ENCODE assay signal across 1 cellular context in genomic region chr2:45889053-45889452, GRCh38.
TF ChIP-seq lines count a peak whose summit lies in the region.

No MANE protein-coding gene starts in this region.

TF ChIP-seq in GM12878, 131 proteins besides CTCF, POLR2A, EP300 and RAD21 (continued from another document and continues in another):
- TF ChIP-seq CEBPZ (IDR thresholded peaks at IDR 0.05; ENCODE audit: low read depth, low read length) (no peak), NFIC (IDR thresholded peaks at IDR 0.05; ENCODE audit: low read depth, low read length) (no peak), CEBPB (IDR thresholded peaks at IDR 0.05; ENCODE audit: borderline replicate concordance in 1 of 2, low read depth in 2 of 2, low read length in 2 of 2) (no peak), NR2C1 (IDR thresholded peaks at IDR 0.05) (no peak), TARDBP (IDR thresholded peaks at IDR 0.05; ENCODE audit: borderline replicate concordance) (no peak), SPI1 (IDR thresholded peaks at IDR 0.05; ENCODE audit: borderline replicate concordance, insufficient read depth, low read depth, low read length) (0 out of 2 replicates have a peak, but pooled peaks have one; percentile 2), PRDM15 (CRISPR knock-in tag; IDR thresholded peaks at IDR 0.05) (no peak), YBX1 (IDR thresholded peaks at IDR 0.05) (no peak), SUZ12 (IDR thresholded peaks at IDR 0.05; ENCODE audit: unreplicated experiment) (no peak), STAT3 (IDR thresholded peaks at IDR 0.05; ENCODE audit: low read depth, low read length) (no peak), SMAD5 (IDR thresholded peaks at IDR 0.05; ENCODE audit: low read depth) (0 out of 2 replicates have a peak, but pooled peaks have one; percentile 32), IRF3 (IDR thresholded peaks at IDR 0.05) (no peak), USF1 (IDR thresholded peaks at IDR 0.05; ENCODE audit: borderline replicate concordance, extremely low read length, insufficient read depth, low read depth, low read length) (peak; percentile 25), MYC (IDR thresholded peaks at IDR 0.05; ENCODE audit: insufficient read depth, insufficient read length, insufficient replicate concordance, low read length, severe bottlenecking) (no peak), ZBED1 (IDR thresholded peaks at IDR 0.05; ENCODE audit: borderline replicate concordance) (no peak), SUPT20H (IDR thresholded peaks at IDR 0.05; ENCODE audit: borderline replicate concordance, control insufficient read depth, low read depth, low read length) (no peak), ZNF207 (IDR thresholded peaks at IDR 0.05; ENCODE audit: borderline replicate concordance) (no peak; the same call in 1 of the 2 replicates), CBX5 (IDR thresholded peaks at IDR 0.05; ENCODE audit: low read depth) (0 out of 2 replicates have a peak, but pooled peaks have one; percentile 18), NKRF (conservative IDR thresholded peaks at IDR 0.05) (no peak), TCF3 (IDR thresholded peaks at IDR 0.05; ENCODE audit: borderline replicate concordance, insufficient read depth, low read depth, low read length) (peak; percentile 86), TCF12 (IDR thresholded peaks at IDR 0.05; ENCODE audit: low read depth, low read length) (peak; percentile 96), CUX1 (IDR thresholded peaks at IDR 0.05; ENCODE audit: insufficient replicate concordance, low read depth, low read length) (no peak), CHD1 (IDR thresholded peaks at IDR 0.05; ENCODE audit: low read depth, low read length) (no peak), BCL11A (IDR thresholded peaks at IDR 0.05; ENCODE audit: low read depth, low read length) (0 out of 2 replicates have a peak, but pooled peaks have one; percentile 31), ASH2L (IDR thresholded peaks at IDR 0.05; ENCODE audit: borderline replicate concordance, low read depth) (no peak), PAX5 (IDR thresholded peaks at IDR 0.05; ENCODE audit: borderline replicate concordance, low read depth, low read length) (peak; percentile 64), GABPA (IDR thresholded peaks at IDR 0.05; ENCODE audit: low read depth) (no peak), TBL1XR1 (IDR thresholded peaks at IDR 0.05; ENCODE audit: low read depth, low read length) (no peak), BHLHE40 (IDR thresholded peaks at IDR 0.05; ENCODE audit: borderline replicate concordance in 1 of 2, low read depth in 2 of 2, low read length in 1 of 2) (peak; percentile 59 to 71; a peak in 3 of 4 replicates), REST (IDR thresholded peaks at IDR 0.05; ENCODE audit: low read depth, low read length) (no peak), ZNF384 (IDR thresholded peaks at IDR 0.05; ENCODE audit: borderline replicate concordance, low read depth, low read length) (no peak), ATF2 (IDR thresholded peaks at IDR 0.05; ENCODE audit: low read length) (no peak)
